14 cellular contexts compared by ENCODE assay signal in genomic region chr16:69325784-69326171, GRCh38. TPM values are rescaled to one million over a fixed set of nuclear protein-coding genes. Genes with fewer than 3 reads are reported as not detected.
DNase-seq lines count a peak whose midpoint lies in the region; ATAC-seq, FAIRE-seq and TF ChIP-seq lines count a peak whose summit lies in the region.
"Had no signal": no experiment of that assay in that cellular context is flagged by ENCODE, and none has a peak within 500 bp of the region (broad histone marks: within the 10 kb centered on the region; RNA-seq: fewer than 3 reads in every experiment).

No MANE protein-coding gene starts in this region.

- peaks cover 47% of the 10 kb centered on the region for H3K4me1 ChIP-seq in CD4-positive, CD25-positive, alpha-beta regulatory T cell (ENCODE audit: control insufficient read depth, insufficient read depth, low read length, poor library complexity, severe bottlenecking)
- peaks cover 23% of the 10 kb centered on the region for H3K4me1 ChIP-seq in astrocyte (ENCODE audit: insufficient read depth, low read length)

- H3K27ac Mint-ChIP-seq in CD4-positive, CD25-positive, alpha-beta regulatory T cell = peak overlapping the region; percentile 55 to 82 (median 63)
- no peak overlapping the region for H3K27ac Mint-ChIP-seq in astrocyte (ENCODE audit: unreplicated experiment)
- peak overlapping the region; percentile 80 for H3K27ac Mint-ChIP-seq in nephron progenitor cell

- H3K4me2 ChIP-seq in astrocyte (ENCODE audit: low read length) = peak overlapping the region; percentile 17
- H3K4me2 ChIP-seq: KMS-11 had no signal

- no peaks in the 10 kb centered on the region for H3K9me3 ChIP-seq in CD4-positive, CD25-positive, alpha-beta regulatory T cell (ENCODE audit: control insufficient read depth in 2 of 2, low read length in 2 of 2)
- H3K9me3 ChIP-seq in astrocyte (ENCODE audit: insufficient read depth, low read depth, low read length) = no peaks in the 10 kb centered on the region

- H3K4me3 ChIP-seq in CD4-positive, CD25-positive, alpha-beta regulatory T cell (ENCODE audit: low read depth, low read length) = no peak overlapping the region
- no peak overlapping the region for H3K4me3 ChIP-seq in LNCaP clone FGC (ENCODE audit: low read depth, low read length)
- H3K4me3 ChIP-seq in astrocyte (ENCODE audit: insufficient read depth, low read depth, low read length) = no peak overlapping the region

- no peak for TF ChIP-seq CTCF in LNCaP clone FGC (IDR thresholded peaks at IDR 0.05; ENCODE audit: control insufficient read depth, extremely low read depth, insufficient read depth)
- TF ChIP-seq CTCF in astrocyte (IDR thresholded peaks at IDR 0.05; ENCODE audit: insufficient read depth, low read depth, low read length) = no peak
- TF ChIP-seq CTCF in nephron progenitor cell (IDR thresholded peaks at IDR 0.05) = no peak

- peaks cover 0 to 48% (median 12%) of the 10 kb centered on the region in 4 donors for H3K4me1 Mint-ChIP-seq in CD4-positive, CD25-positive, alpha-beta regulatory T cell
- H3K4me1 Mint-ChIP-seq in astrocyte (ENCODE audit: low read depth, unreplicated experiment) (peaks cover 18% of the 10 kb centered on the region), nephron progenitor cell (peaks cover 52% of the 10 kb centered on the region)

- no peak overlapping the region for H3K27ac ChIP-seq in CD4-positive, CD25-positive, alpha-beta regulatory T cell (ENCODE audit: insufficient read depth, low read length, poor library complexity, severe bottlenecking)
- H3K27ac ChIP-seq in astrocyte (ENCODE audit: low read depth, low read length) = no peak overlapping the region
- H3K27ac ChIP-seq: KMS-11 had no signal

- H2AFZ ChIP-seq in astrocyte (ENCODE audit: low read depth, low read length) = no peak overlapping the region

- peaks cover 54% of the 10 kb centered on the region for H3K36me3 ChIP-seq in CD4-positive, CD25-positive, alpha-beta regulatory T cell (ENCODE audit: control insufficient read depth, insufficient read depth, low read length)
- peaks cover 52% of the 10 kb centered on the region for H3K36me3 ChIP-seq in astrocyte (ENCODE audit: insufficient read depth, low read length)

- peaks cover 83% of the 10 kb centered on the region for H4K20me1 ChIP-seq in astrocyte (ENCODE audit: insufficient read depth, low read length)

- ATAC-seq in CD4-positive, CD25-positive, alpha-beta regulatory T cell (ENCODE audit: low read depth in 2 of 2) = no peak
- no peak for ATAC-seq in HG02678 (IDR thresholded peaks at IDR 0.05; ENCODE audit: unreplicated experiment)

- no peaks in the 10 kb centered on the region for H3K27me3 Mint-ChIP-seq in CD4-positive, CD25-positive, alpha-beta regulatory T cell
- no peaks in the 10 kb centered on the region for H3K27me3 Mint-ChIP-seq in astrocyte (ENCODE audit: low read depth, unreplicated experiment)
- no peaks in the 10 kb centered on the region for H3K27me3 Mint-ChIP-seq in nephron progenitor cell (ENCODE audit: low read depth, poor library complexity)
- H3K27me3 Mint-ChIP-seq: B cell had no signal

- H3K4me3 Mint-ChIP-seq in CD4-positive, CD25-positive, alpha-beta regulatory T cell = peak overlapping the region in 3 of 4 donors; percentile 15 to 81 (median 29)
- H3K4me3 Mint-ChIP-seq in astrocyte (ENCODE audit: unreplicated experiment) (no peak overlapping the region), nephron progenitor cell (no peak overlapping the region)
- H3K4me3 Mint-ChIP-seq: B cell had no signal

- peaks cover 20% of the 10 kb centered on the region for H3K36me3 Mint-ChIP-seq in CD4-positive, CD25-positive, alpha-beta regulatory T cell
- peaks cover 29% of the 10 kb centered on the region for H3K36me3 Mint-ChIP-seq in astrocyte (ENCODE audit: low read depth, unreplicated experiment)
- H3K36me3 Mint-ChIP-seq in nephron progenitor cell (ENCODE audit: low read depth) = peaks cover 50% of the 10 kb centered on the region

- H3K9ac ChIP-seq in astrocyte (ENCODE audit: low read length) = no peak overlapping the region
- H3K9ac ChIP-seq: KMS-11 had no signal

- FAIRE-seq in astrocyte (lab: Jason Lieb, UNC) (no peak), RCC 7860 (lab: Jason Lieb, UNC) (no peak)

- H3K79me2 ChIP-seq in astrocyte (ENCODE audit: insufficient read depth, low read length) = peaks cover 91% of the 10 kb centered on the region

- no peaks in the 10 kb centered on the region for H3K9me3 Mint-ChIP-seq in CD4-positive, CD25-positive, alpha-beta regulatory T cell
- no peaks in the 10 kb centered on the region for H3K9me3 Mint-ChIP-seq in astrocyte (ENCODE audit: unreplicated experiment)
- no peaks in the 10 kb centered on the region for H3K9me3 Mint-ChIP-seq in nephron progenitor cell

- no peak for DNase-seq in CD4-positive, CD25-positive, alpha-beta regulatory T cell
- DNase-seq in LNCaP clone FGC (ENCODE audit: low read depth) (peak; percentile 26), astrocyte (ENCODE audit: low read depth) (no peak), nephron progenitor cell (no peak), RCC 7860 (ENCODE audit: low spot score) (no peak), ecto neural progenitor cell (ENCODE audit: low spot score) (no peak)
- no peak for DNase-seq in stimulated activated CD4-positive, alpha-beta T cell treated with anti-CD3 and anti-CD28 coated beads, Interleukin-12 subunit alpha, Interleukin-12 subunit beta, amount 100 ng/mL, for 4 hours
- DNase-seq: effector CD4-positive, alpha-beta T cell; glutamatergic neuron; stimulated activated CD4-positive, alpha-beta T cell treated with anti-CD3 and anti-CD28 coated beads, Interleukin-15, amount 100 ng/mL, for 24 hours had no signal

- H3K27me3 ChIP-seq in CD4-positive, CD25-positive, alpha-beta regulatory T cell (ENCODE audit: control insufficient read depth, insufficient read depth, low read length) = no peaks in the 10 kb centered on the region
- no peaks in the 10 kb centered on the region for H3K27me3 ChIP-seq in astrocyte (ENCODE audit: insufficient read depth, low read length)

RNA-seq across cellular contexts. Expression of gene PDF, which starts 4.6 kb away (rescaled TPM):
- 4.9 TPM for total RNA-seq in CD4-positive, CD25-positive, alpha-beta regulatory T cell
- polyA plus RNA-seq in CD4-positive, CD25-positive, alpha-beta regulatory T cell = 10 to 100 TPM in 2 of 4 donors, 1 to 10 TPM in 2; 8.7 to 15.7 (median 10.0) TPM
- 14.9 and 15.0 TPM in 2 replicates for total RNA-seq in astrocyte

RNA-seq across cellular contexts. Expression of gene COG8, which starts 13.6 kb away (rescaled TPM):
- 23.2 TPM for total RNA-seq in CD4-positive, CD25-positive, alpha-beta regulatory T cell
- polyA plus RNA-seq in CD4-positive, CD25-positive, alpha-beta regulatory T cell = 10 to 100 TPM; 34.0 to 39.0 (median 36.8) TPM
- total RNA-seq in astrocyte = 32.4 and 36.7 TPM in 2 replicates

RNA-seq across cellular contexts. Expression of gene NIP7, which starts 13.8 kb away (rescaled TPM):
- 31.4 TPM for total RNA-seq in CD4-positive, CD25-positive, alpha-beta regulatory T cell
- 10 to 100 TPM; 22.2 to 30.6 (median 23.7) TPM for polyA plus RNA-seq in CD4-positive, CD25-positive, alpha-beta regulatory T cell
- 34.3 and 35.7 TPM in 2 replicates for total RNA-seq in astrocyte

RNA-seq across cellular contexts. Expression of gene VPS4A, which starts 14.6 kb away (rescaled TPM):
- total RNA-seq in CD4-positive, CD25-positive, alpha-beta regulatory T cell = 48.0 TPM
- polyA plus RNA-seq in CD4-positive, CD25-positive, alpha-beta regulatory T cell = 10 to 100 TPM; 26.8 to 35.2 (median 34.4) TPM
- total RNA-seq in astrocyte = 27.9 and 28.9 TPM in 2 replicates

RNA-seq across cellular contexts. Expression of gene TMED6, which starts 25.8 kb away (rescaled TPM):
- 1.8 TPM for total RNA-seq in CD4-positive, CD25-positive, alpha-beta regulatory T cell
- polyA plus RNA-seq in CD4-positive, CD25-positive, alpha-beta regulatory T cell = under 1 TPM in 2 of 4 donors, not detected in 2; 0.20 to 0.26 TPM
- total RNA-seq in astrocyte = 0.58 and 0.64 TPM in 2 replicates
- polyA plus RNA-seq: aorta had no signal

Comparison
In these comparisons a context has a peak if more than half of its experiments do, and no peak if none do; other contexts are left out.
1. H3K4me3 Mint-ChIP-seq: peak in CD4-positive, CD25-positive, alpha-beta regulatory T cell (3 of 4); none in astrocyte (single experiment) and nephron progenitor cell (single experiment).